Comparison of ENCODE assay signal across 9 cellular contexts in genomic region chr16:81632392-81633146, GRCh38.
DNase-seq lines count a peak whose midpoint lies in the region; ATAC-seq and FAIRE-seq lines count a peak whose summit lies in the region.
"Had no signal": no experiment of that assay in that cellular context is flagged by ENCODE, and none has a peak within 500 bp of the region (broad histone marks: within the 10 kb centered on the region; RNA-seq: fewer than 3 reads in every experiment).

No MANE protein-coding gene starts in this region.

- ATAC-seq in GM18858 (IDR thresholded peaks at IDR 0.05; ENCODE audit: unreplicated experiment), result no peak
- no peak for ATAC-seq in HG03442 (IDR thresholded peaks at IDR 0.05; ENCODE audit: unreplicated experiment)

- DNase-seq in activated gamma-delta T cell treated with Interleukin-2 at 50 U/mL for 16 hours (peak; percentile 80), activated gamma-delta T cell (lab: John Stamatoyannopoulos, UW) (no peak), fibroblast of gingiva (ENCODE audit: low read depth) (peak; percentile 42), GM19239 (ENCODE audit: insufficient read length, low spot score) (no peak)
- peak; percentile 49 for DNase-seq in activated CD8-positive, alpha-beta memory T cell treated with anti-CD3 and anti-CD28 coated beads, Interleukin-2, amount 50 U/mL, for 24 hours (ENCODE audit: extremely low read depth)
- DNase-seq in stimulated activated CD4-positive, alpha-beta T cell treated with anti-CD3 and anti-CD28 coated beads, Interleukin-4, amount 100 ng/mL, for 24 hours, result peak; percentile 85

- FAIRE-seq in GM19239 (lab: Jason Lieb, UNC), result no peak
- FAIRE-seq: A204.1 had no signal

Comparison
In these comparisons a context has a peak if more than half of its experiments do, and no peak if none do; other contexts are left out.
1. DNase-seq: peak in activated gamma-delta T cell treated with Interleukin-2 at 50 U/mL for 16 hours (single experiment), activated CD8-positive, alpha-beta memory T cell treated with anti-CD3 and anti-CD28 coated beads, Interleukin-2, amount 50 U/mL, for 24 hours (single experiment), fibroblast of gingiva (single experiment) and stimulated activated CD4-positive, alpha-beta T cell treated with anti-CD3 and anti-CD28 coated beads, Interleukin-4, amount 100 ng/mL, for 24 hours (single experiment); none in activated gamma-delta T cell (single experiment) and GM19239 (single experiment).